In the genomic region with DNA sequence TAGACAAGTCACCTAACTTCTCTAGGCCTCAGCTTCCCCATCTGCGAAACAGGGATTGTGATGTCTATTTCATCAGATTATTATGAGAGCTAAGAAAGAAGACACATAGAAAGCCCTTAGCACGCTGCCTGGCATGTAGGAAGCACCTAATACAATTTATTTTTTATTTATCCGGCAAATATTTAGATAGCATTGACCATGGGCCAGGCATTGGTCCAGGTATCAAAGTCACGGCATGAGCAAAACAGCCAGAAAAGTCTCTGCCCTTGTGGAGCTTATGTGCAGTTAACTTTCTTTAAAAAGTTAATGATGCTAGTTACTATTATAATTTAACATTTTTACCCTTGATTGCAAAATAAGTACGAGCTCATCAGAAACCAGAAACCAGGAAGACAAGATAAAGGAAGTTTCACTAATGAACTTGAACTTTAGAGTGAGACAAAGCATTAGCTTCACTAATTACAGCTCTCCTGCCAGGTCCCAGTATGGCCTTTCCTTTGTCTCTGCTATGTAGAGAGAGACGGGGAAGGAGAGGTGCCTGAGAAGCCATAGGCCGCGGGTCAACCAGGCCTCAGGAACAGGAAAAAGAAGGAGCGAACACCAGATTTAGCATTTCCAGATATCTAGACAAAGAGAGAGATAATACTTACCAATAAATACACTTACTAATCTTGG, we compare ENCODE assay signal across 1 cellular context.
TF ChIP-seq lines count a peak whose summit lies in the region.

No MANE protein-coding gene starts in this region.

TF ChIP-seq in GM23338, 12 proteins besides CTCF, POLR2A, EP300 and RAD21 (continued from another document):
- TF ChIP-seq, protein P1, sequence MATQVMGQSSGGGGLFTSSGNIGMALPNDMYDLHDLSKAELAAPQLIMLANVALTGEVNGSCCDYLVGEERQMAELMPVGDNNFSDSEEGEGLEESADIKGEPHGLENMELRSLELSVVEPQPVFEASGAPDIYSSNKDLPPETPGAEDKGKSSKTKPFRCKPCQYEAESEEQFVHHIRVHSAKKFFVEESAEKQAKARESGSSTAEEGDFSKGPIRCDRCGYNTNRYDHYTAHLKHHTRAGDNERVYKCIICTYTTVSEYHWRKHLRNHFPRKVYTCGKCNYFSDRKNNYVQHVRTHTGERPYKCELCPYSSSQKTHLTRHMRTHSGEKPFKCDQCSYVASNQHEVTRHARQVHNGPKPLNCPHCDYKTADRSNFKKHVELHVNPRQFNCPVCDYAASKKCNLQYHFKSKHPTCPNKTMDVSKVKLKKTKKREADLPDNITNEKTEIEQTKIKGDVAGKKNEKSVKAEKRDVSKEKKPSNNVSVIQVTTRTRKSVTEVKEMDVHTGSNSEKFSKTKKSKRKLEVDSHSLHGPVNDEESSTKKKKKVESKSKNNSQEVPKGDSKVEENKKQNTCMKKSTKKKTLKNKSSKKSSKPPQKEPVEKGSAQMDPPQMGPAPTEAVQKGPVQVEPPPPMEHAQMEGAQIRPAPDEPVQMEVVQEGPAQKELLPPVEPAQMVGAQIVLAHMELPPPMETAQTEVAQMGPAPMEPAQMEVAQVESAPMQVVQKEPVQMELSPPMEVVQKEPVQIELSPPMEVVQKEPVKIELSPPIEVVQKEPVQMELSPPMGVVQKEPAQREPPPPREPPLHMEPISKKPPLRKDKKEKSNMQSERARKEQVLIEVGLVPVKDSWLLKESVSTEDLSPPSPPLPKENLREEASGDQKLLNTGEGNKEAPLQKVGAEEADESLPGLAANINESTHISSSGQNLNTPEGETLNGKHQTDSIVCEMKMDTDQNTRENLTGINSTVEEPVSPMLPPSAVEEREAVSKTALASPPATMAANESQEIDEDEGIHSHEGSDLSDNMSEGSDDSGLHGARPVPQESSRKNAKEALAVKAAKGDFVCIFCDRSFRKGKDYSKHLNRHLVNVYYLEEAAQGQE (IDR thresholded peaks at IDR 0.05; ENCODE audit: unreplicated experiment): no peak
- no peak for TF ChIP-seq POLR2AphosphoS5 (IDR thresholded peaks at IDR 0.05; ENCODE audit: low read depth)
- TF ChIP-seq EZH2phosphoT487 (IDR thresholded peaks at IDR 0.05; ENCODE audit: unreplicated experiment): no peak
- TF ChIP-seq, protein P2, sequence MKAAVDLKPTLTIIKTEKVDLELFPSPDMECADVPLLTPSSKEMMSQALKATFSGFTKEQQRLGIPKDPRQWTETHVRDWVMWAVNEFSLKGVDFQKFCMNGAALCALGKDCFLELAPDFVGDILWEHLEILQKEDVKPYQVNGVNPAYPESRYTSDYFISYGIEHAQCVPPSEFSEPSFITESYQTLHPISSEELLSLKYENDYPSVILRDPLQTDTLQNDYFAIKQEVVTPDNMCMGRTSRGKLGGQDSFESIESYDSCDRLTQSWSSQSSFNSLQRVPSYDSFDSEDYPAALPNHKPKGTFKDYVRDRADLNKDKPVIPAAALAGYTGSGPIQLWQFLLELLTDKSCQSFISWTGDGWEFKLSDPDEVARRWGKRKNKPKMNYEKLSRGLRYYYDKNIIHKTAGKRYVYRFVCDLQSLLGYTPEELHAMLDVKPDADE (IDR thresholded peaks at IDR 0.05): no peak
- no peak for TF ChIP-seq EZH2 (IDR thresholded peaks at IDR 0.05; ENCODE audit: low read depth, unreplicated experiment)
- TF ChIP-seq STAT1 (IDR thresholded peaks at IDR 0.05; ENCODE audit: unreplicated experiment): no peak
- TF ChIP-seq ZNF114 (CRISPR knock-in tag; IDR thresholded peaks at IDR 0.05): no peak
